8 cellular contexts compared by ENCODE assay signal in genomic region chr22:44025171-44026065, GRCh38. TPM values are rescaled to one million over a fixed set of nuclear protein-coding genes. Genes with fewer than 3 reads are reported as not detected.
DNase-seq lines count a peak whose midpoint lies in the region; ATAC-seq and TF ChIP-seq lines count a peak whose summit lies in the region.

No MANE protein-coding gene starts in this region.

- no peak for DNase-seq in activated CD4-positive, alpha-beta memory T cell treated with anti-CD3 and anti-CD28 coated beads for 36 hours
- peak; percentile 51 to 77 (median 75) for DNase-seq in right cardiac atrium
- DNase-seq in DMS79 (lab: John Stamatoyannopoulos, UW) = no peak
- DNase-seq in HuH-7 (ENCODE audit: low spot score) = no peak

- intact Hi-C loops in activated CD4-positive, alpha-beta memory T cell treated with anti-CD3 and anti-CD28 coated beads for 36 hours (cut with micrococcal nuclease) = loop anchor here (2.0 kb wide), 1 partner anchor 29 kb away; no protein-coding TSS in a partner anchor
- intact Hi-C loops in right cardiac atrium (cut with DNase I) = no loop called here

- no peaks in the 10 kb centered on the region; the same call in 1 of the 2 replicates for H3F3A ChIP-seq in DOHH2 (ENCODE audit: control insufficient read depth, insufficient read depth)

- 77% methylated on average over 26 of the region's 26 CpGs for WGBS in right cardiac atrium

- CTCF ChIA-PET in activated CD4-positive, alpha-beta memory T cell treated with anti-CD3 and anti-CD28 coated beads for 36 hours (lab: Charles Lee) = interaction anchor here (1.4 to 3.0 kb wide), 3 partner anchors 32 to 70 kb away, joined by 3 to 12 read pairs (median 7); partner anchors contain the start of gene SAMM50

- H3K79me2 ChIP-seq in DOHH2 (ENCODE audit: control insufficient read depth, low read length) = no peaks in the 10 kb centered on the region

- peak overlapping the region; percentile 35 for H3K27ac ChIP-seq in DOHH2 (ENCODE audit: low read depth, low read length)
- H3K27ac ChIP-seq in right cardiac atrium (ENCODE audit: low read length) = peak overlapping the region; percentile 89
- peak overlapping the region; percentile 83 for H3K27ac ChIP-seq in temporal lobe (ENCODE audit: low read depth, low read length)

- POLR2A ChIA-PET in activated CD4-positive, alpha-beta memory T cell treated with anti-CD3 and anti-CD28 coated beads for 36 hours (lab: Charles Lee) = no interaction called here

- no peaks in the 10 kb centered on the region for H3K9me3 ChIP-seq in DOHH2 (ENCODE audit: control insufficient read depth, insufficient read depth, low read length)
- no peaks in the 10 kb centered on the region for H3K9me3 ChIP-seq in right cardiac atrium (ENCODE audit: control insufficient read depth, low read length)

- H3K36me3 ChIP-seq in DOHH2 (ENCODE audit: control insufficient read depth, low read length) = no peaks in the 10 kb centered on the region

- H3K9me2 ChIP-seq in DOHH2 (replicated peaks; ENCODE audit: control insufficient read depth, low read length) = no peaks in the 10 kb centered on the region

- peaks cover 4% of the 10 kb centered on the region for H3K27me3 Mint-ChIP-seq in activated CD4-positive, alpha-beta memory T cell treated with anti-CD3 and anti-CD28 coated beads for 36 hours

- peaks cover 51% of the 10 kb centered on the region for H3K4me1 ChIP-seq in DOHH2 (ENCODE audit: control insufficient read depth, low read length)
- H3K4me1 ChIP-seq in right cardiac atrium (ENCODE audit: control insufficient read depth, insufficient read depth, low read length) = peaks cover 6% of the 10 kb centered on the region

- peaks cover 9% of the 10 kb centered on the region for H3K36me3 Mint-ChIP-seq in activated CD4-positive, alpha-beta memory T cell treated with anti-CD3 and anti-CD28 coated beads for 36 hours

- H3K9me3 Mint-ChIP-seq in activated CD4-positive, alpha-beta memory T cell treated with anti-CD3 and anti-CD28 coated beads for 36 hours = no peaks in the 10 kb centered on the region

- H3K27me3 ChIP-seq in DOHH2 (ENCODE audit: control insufficient read depth, low read length) (peaks cover 36% of the 10 kb centered on the region), right cardiac atrium (ENCODE audit: control insufficient read depth, insufficient read depth) (no peaks in the 10 kb centered on the region)

- peak overlapping the region; percentile 87 for H3K4me3 Mint-ChIP-seq in activated CD4-positive, alpha-beta memory T cell treated with anti-CD3 and anti-CD28 coated beads for 36 hours

- no peaks in the 10 kb centered on the region for H4K20me1 ChIP-seq in DOHH2 (ENCODE audit: control insufficient read depth, insufficient read depth, low read depth, low read length)

- H3K4me1 Mint-ChIP-seq in activated CD4-positive, alpha-beta memory T cell treated with anti-CD3 and anti-CD28 coated beads for 36 hours (ENCODE audit: low read depth) = peaks cover 53% of the 10 kb centered on the region

- peak overlapping the region; percentile 79 for H3K27ac Mint-ChIP-seq in activated CD4-positive, alpha-beta memory T cell treated with anti-CD3 and anti-CD28 coated beads for 36 hours

- ATAC-seq in GM19455 (IDR thresholded peaks at IDR 0.05; ENCODE audit: unreplicated experiment) = peak; percentile 49
- ATAC-seq in HG03460 (IDR thresholded peaks at IDR 0.05; ENCODE audit: unreplicated experiment) = peak; percentile 52
- ATAC-seq in right cardiac atrium = peak in 1 of 2 donors; percentile 24

- TF ChIP-seq CTCF in DOHH2 (IDR thresholded peaks at IDR 0.05; ENCODE audit: low read depth, low read length, poor library complexity, severe bottlenecking) = no peak

- H3K4me3 ChIP-seq in DOHH2 (ENCODE audit: low read length) (peak overlapping the region; percentile 70), right cardiac atrium (ENCODE audit: low read length) (peak overlapping the region; percentile 90)

- peak overlapping the region; percentile 85 for H3K4me2 ChIP-seq in DOHH2 (ENCODE audit: low read length)

RNA-seq across cellular contexts. Expression of gene PARVB, which starts 1.3 kb away (rescaled TPM):
- 10 to 100 TPM; 77.8 to 82.8 TPM for total RNA-seq in activated CD4-positive, alpha-beta memory T cell treated with anti-CD3 and anti-CD28 coated beads for 36 hours
- 100 to 1,000 TPM in 2 of 4 donors, 10 to 100 TPM in 2; 85.9 to 124 (median 99.1) TPM for total RNA-seq in right cardiac atrium
- 44.0 TPM for polyA plus RNA-seq in right cardiac atrium
- total RNA-seq in temporal lobe = 5.4 TPM

Comparison
In these comparisons a context has a peak if more than half of its experiments do, and no peak if none do; other contexts are left out.
1. H3K27ac ChIP-seq: peak in every context shown above with its lines; median percentile 89 in right cardiac atrium; 83 in temporal lobe; 35 in DOHH2.
2. DNase-seq: peak in right cardiac atrium (3 of 3); none in activated CD4-positive, alpha-beta memory T cell treated with anti-CD3 and anti-CD28 coated beads for 36 hours (single experiment), DMS79 (single experiment) and HuH-7 (single experiment).
3. RNA of gene PARVB, which starts 1.3 kb away (total RNA-seq): 85.9 to 124 TPM in right cardiac atrium and 77.8 to 82.8 TPM in activated CD4-positive, alpha-beta memory T cell treated with anti-CD3 and anti-CD28 coated beads for 36 hours; 5.4 TPM in temporal lobe (single experiment); every median in the first group is over 10 times any median in the second.